12 cellular contexts compared by ENCODE assay signal in the genomic region with DNA sequence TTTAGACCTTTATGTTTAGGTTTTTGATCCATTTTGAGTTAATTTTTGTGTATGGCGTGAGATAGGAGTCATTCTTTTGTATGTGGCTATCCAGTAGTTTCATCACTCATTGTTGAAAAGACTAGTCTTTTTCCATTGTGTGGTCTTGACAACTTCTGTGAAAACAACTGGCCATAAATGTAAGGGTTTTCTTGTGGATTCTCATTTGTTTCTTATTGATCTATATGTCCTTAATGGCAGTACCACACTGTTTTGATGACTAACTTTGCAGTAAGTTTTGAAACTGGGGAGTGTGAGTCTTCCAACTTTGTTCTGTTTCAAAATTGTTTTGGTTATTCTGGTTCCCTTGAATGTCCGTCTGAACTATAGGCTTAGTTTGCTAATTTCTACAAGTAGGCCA.
"Had no signal": no experiment of that assay in that cellular context is flagged by ENCODE, and none has a peak within 500 bp of the region (broad histone marks: within the 10 kb centered on the region; RNA-seq: fewer than 3 reads in every experiment).

No MANE protein-coding gene starts in this region.

- DNase-seq: amniotic stem cell; body of pancreas; central memory CD4-positive, alpha-beta T cell; cortex of kidney; erythroblast; SJCRH30; stimulated activated CD4-positive, alpha-beta T cell treated with anti-CD3 and anti-CD28 coated beads, Interleukin-2, amount 100 ng/mL, for 24 hours; stimulated activated naive CD4-positive, alpha-beta T cell treated with Interleukin-2 at 50 U/mL for 16 hours had no signal

- ATAC-seq: body of pancreas, sciatic nerve had no signal

- H3K27ac ChIP-seq: body of pancreas, hepatocyte, SJCRH30, thoracic aorta had no signal

- H3K4me2 ChIP-seq: hepatocyte had no signal

- H3K9me3 ChIP-seq: body of pancreas had no signal

- H3K4me3 ChIP-seq: body of pancreas, hepatocyte, SJCRH30, thoracic aorta had no signal

- FAIRE-seq: urothelium cell line had no signal

- H2AFZ ChIP-seq: hepatocyte had no signal

- H3K36me3 ChIP-seq: SJCRH30, thoracic aorta had no signal

- H3K27me3 ChIP-seq: body of pancreas, hepatocyte, SJCRH30 had no signal

- H3K4me1 ChIP-seq: body of pancreas, SJCRH30 had no signal
